In genomic region chr10:275680-276079, GRCh38 we compare ENCODE assay signal across 36 cellular contexts.
"Had no signal": no experiment of that assay in that cellular context is flagged by ENCODE, and none has a peak within 500 bp of the region (broad histone marks: within the 10 kb centered on the region; RNA-seq: fewer than 3 reads in every experiment).

No MANE protein-coding gene starts in this region.

- H3K4me1 ChIP-seq: adrenal gland, ascending aorta, breast epithelium, colonic mucosa, gastrocnemius medialis had no signal

- H3K36me3 Mint-ChIP-seq: activated CD4-positive, alpha-beta memory T cell treated with anti-CD3 and anti-CD28 coated beads for 36 hours; activated CD8-positive, alpha-beta memory T cell treated with anti-CD3 and anti-CD28 coated beads, Interleukin-2, amount 10 ng/mL, durations not matched to agents 7 days and 5 days; activated naive CD4-positive, alpha-beta T cell treated with anti-CD3 and anti-CD28 coated beads, Interleukin-2, amount 50 U/mL, for 24 hours; activated naive CD8-positive, alpha-beta T cell treated with anti-CD3 and anti-CD28 coated beads for 36 hours had no signal

- H3K27me3 Mint-ChIP-seq: activated CD4-positive, alpha-beta memory T cell treated with anti-CD3 and anti-CD28 coated beads for 36 hours; activated CD4-positive, alpha-beta T cell treated with anti-CD3 and anti-CD28 coated beads for 36 hours; activated CD4-positive, alpha-beta T cell treated with anti-CD3 and anti-CD28 coated beads, Interleukin-2, amount 10 ng/mL, durations not matched to agents 24 days and 14 days; activated CD8-positive, alpha-beta memory T cell treated with anti-CD3 and anti-CD28 coated beads, Interleukin-2, amount 10 ng/mL, durations not matched to agents 7 days and 5 days; activated naive CD4-positive, alpha-beta T cell treated with anti-CD3 and anti-CD28 coated beads, Interleukin-2, amount 50 U/mL, for 24 hours; activated naive CD8-positive, alpha-beta T cell treated with anti-CD3 and anti-CD28 coated beads for 36 hours; activated naive CD8-positive, alpha-beta T cell treated with anti-CD3 and anti-CD28 coated beads, Interleukin-2, amount 50 U/mL, for 24 hours; brain; T-helper 17 cell had no signal

- ATAC-seq: activated CD4-positive, alpha-beta T cell treated with anti-CD3 and anti-CD28 coated beads for 36 hours; activated CD8-positive, alpha-beta memory T cell treated with anti-CD3 and anti-CD28 coated beads, Interleukin-2, amount 10 ng/mL, durations not matched to agents 7 days and 5 days; activated CD8-positive, alpha-beta T cell treated with anti-CD3 and anti-CD28 coated beads, Interleukin-2, amount 10 ng/mL, durations not matched to agents 7 days and 5 days; activated naive CD8-positive, alpha-beta T cell treated with anti-CD3 and anti-CD28 coated beads, Interleukin-2, amount 50 U/mL, for 24 hours; esophagus mucosa; gastrocnemius medialis; heart left ventricle; T-helper 17 cell had no signal

- H3K4me3 ChIP-seq: adrenal gland, ascending aorta, breast epithelium, cardiac muscle cell, colonic mucosa, gastrocnemius medialis, heart left ventricle had no signal

- H3K4me3 Mint-ChIP-seq: activated CD4-positive, alpha-beta memory T cell treated with anti-CD3 and anti-CD28 coated beads for 36 hours; activated CD4-positive, alpha-beta T cell treated with anti-CD3 and anti-CD28 coated beads for 36 hours; activated CD4-positive, alpha-beta T cell treated with anti-CD3 and anti-CD28 coated beads, Interleukin-2, amount 10 ng/mL, durations not matched to agents 24 days and 14 days; activated CD8-positive, alpha-beta memory T cell treated with anti-CD3 and anti-CD28 coated beads, Interleukin-2, amount 10 ng/mL, durations not matched to agents 7 days and 5 days; activated CD8-positive, alpha-beta T cell treated with anti-CD3 and anti-CD28 coated beads, Interleukin-2, amount 10 ng/mL, durations not matched to agents 7 days and 5 days; activated naive CD4-positive, alpha-beta T cell treated with anti-CD3 and anti-CD28 coated beads for 36 hours; activated naive CD4-positive, alpha-beta T cell treated with anti-CD3 and anti-CD28 coated beads, Interleukin-2, amount 50 U/mL, for 24 hours; activated naive CD8-positive, alpha-beta T cell treated with anti-CD3 and anti-CD28 coated beads for 36 hours; activated naive CD8-positive, alpha-beta T cell treated with anti-CD3 and anti-CD28 coated beads, Interleukin-2, amount 50 U/mL, for 24 hours; activated T-helper 1 cell treated with anti-CD3 and anti-CD28 coated beads, Interleukin-12 subunit alpha, Interleukin-12 subunit beta, Interleukin-2, Interleukin-4 antibody, amounts not matched to agents 30 ng/mL and 10 ng/mL and 1 ng/mL, durations not matched to agents 14 hours and 24 hours and 36 hours; brain; T-helper 17 cell; T-helper 2 cell treated with Interferon-gamma antibody and Interleukin-4, amounts not matched to agents 5 μg/mL and 100 μg/mL, for 36 hours had no signal

- H3K4me1 Mint-ChIP-seq: activated CD4-positive, alpha-beta T cell treated with anti-CD3 and anti-CD28 coated beads for 36 hours; activated CD4-positive, alpha-beta T cell treated with anti-CD3 and anti-CD28 coated beads, Interleukin-2, amount 10 ng/mL, durations not matched to agents 24 days and 14 days; activated naive CD4-positive, alpha-beta T cell treated with anti-CD3 and anti-CD28 coated beads, Interleukin-2, amount 50 U/mL, for 24 hours; activated naive CD8-positive, alpha-beta T cell treated with anti-CD3 and anti-CD28 coated beads for 36 hours; activated naive CD8-positive, alpha-beta T cell treated with anti-CD3 and anti-CD28 coated beads, Interleukin-2, amount 50 U/mL, for 24 hours had no signal

- DNase-seq: activated CD4-positive, alpha-beta memory T cell treated with anti-CD3 and anti-CD28 coated beads for 36 hours; activated CD4-positive, alpha-beta T cell treated with anti-CD3 and anti-CD28 coated beads for 36 hours; activated CD4-positive, alpha-beta T cell treated with anti-CD3 and anti-CD28 coated beads, Interleukin-2, amount 10 ng/mL, durations not matched to agents 24 days and 14 days; activated CD4-positive, CD25-positive, alpha-beta regulatory T cell; activated CD4-positive, CD25-positive, alpha-beta regulatory T cell treated with anti-CD3 and anti-CD28 coated beads, Interleukin-2, amount 50 U/mL, for 72 hours; activated CD8-positive, alpha-beta memory T cell treated with anti-CD3 and anti-CD28 coated beads, Interleukin-2, amount 10 ng/mL, durations not matched to agents 7 days and 5 days; activated CD8-positive, alpha-beta memory T cell treated with anti-CD3 and anti-CD28 coated beads, Interleukin-2, amount 50 U/mL, for 4 hours; activated CD8-positive, alpha-beta T cell treated with anti-CD3 and anti-CD28 coated beads, Interleukin-2, amount 10 ng/mL, durations not matched to agents 7 days and 5 days; activated effector memory CD4-positive, alpha-beta T cell treated with anti-CD3 and anti-CD28 coated beads, Interleukin-2, amount 50 U/mL, for 16 hours; activated naive CD4-positive, alpha-beta T cell treated with anti-CD3 and anti-CD28 coated beads for 36 hours; activated naive CD8-positive, alpha-beta T cell treated with anti-CD3 and anti-CD28 coated beads for 36 hours; activated naive CD8-positive, alpha-beta T cell treated with anti-CD3 and anti-CD28 coated beads, Interleukin-2, amount 50 U/mL, for 24 hours; activated T-cell treated with anti-CD3 and anti-CD28 coated beads, Interleukin-2, amount 50 U/mL, for 1 hour; activated T-cell treated with anti-CD3 and anti-CD28 coated beads, Interleukin-2, amount 50 U/mL, for 48 hours; amygdala; central memory CD4-positive, alpha-beta T cell; cerebellar nuclear complex; colonic mucosa; effector CD8-positive, alpha-beta T cell; foreskin fibroblast; gastrocnemius medialis; glutamatergic neuron; heart left ventricle; T-helper 1 cell; T-helper 17 cell; T1000 had no signal

- H3K9me3 ChIP-seq: adrenal gland, ascending aorta, breast epithelium, colonic mucosa, gastrocnemius medialis, heart left ventricle had no signal

- H3K27ac ChIP-seq: adrenal gland, ascending aorta, breast epithelium, colonic mucosa, gastrocnemius medialis, heart left ventricle had no signal

- H3K27me3 ChIP-seq: adrenal gland, ascending aorta, breast epithelium, cardiac muscle cell, colonic mucosa, gastrocnemius medialis, heart left ventricle had no signal

- H3K36me3 ChIP-seq: breast epithelium, cardiac muscle cell, colonic mucosa had no signal

- H3K9me3 Mint-ChIP-seq: activated CD4-positive, alpha-beta memory T cell treated with anti-CD3 and anti-CD28 coated beads for 36 hours; activated CD4-positive, alpha-beta T cell treated with anti-CD3 and anti-CD28 coated beads, Interleukin-2, amount 10 ng/mL, durations not matched to agents 24 days and 14 days; activated naive CD4-positive, alpha-beta T cell treated with anti-CD3 and anti-CD28 coated beads for 36 hours; activated naive CD4-positive, alpha-beta T cell treated with anti-CD3 and anti-CD28 coated beads, Interleukin-2, amount 50 U/mL, for 24 hours; activated naive CD8-positive, alpha-beta T cell treated with anti-CD3 and anti-CD28 coated beads for 36 hours; activated naive CD8-positive, alpha-beta T cell treated with anti-CD3 and anti-CD28 coated beads, Interleukin-2, amount 50 U/mL, for 24 hours; activated T-helper 1 cell treated with anti-CD3 and anti-CD28 coated beads, Interleukin-12 subunit alpha, Interleukin-12 subunit beta, Interleukin-2, Interleukin-4 antibody, amounts not matched to agents 30 ng/mL and 10 ng/mL and 1 ng/mL, durations not matched to agents 14 hours and 24 hours and 36 hours; activated T-helper 2 cell treated with anti-CD3 and anti-CD28 coated beads, Interferon-gamma antibody, Interleukin-2, Interleukin-4, amounts not matched to agents 10 μg/mL and 5 μg/mL and 100 μg/mL, durations not matched to agents 14 hours and 24 hours and 36 hours; brain; T-helper 2 cell treated with Interferon-gamma antibody and Interleukin-4, amounts not matched to agents 5 μg/mL and 100 μg/mL, for 36 hours had no signal

- H3K27ac Mint-ChIP-seq: activated CD4-positive, alpha-beta memory T cell treated with anti-CD3 and anti-CD28 coated beads for 36 hours; activated CD4-positive, alpha-beta T cell treated with anti-CD3 and anti-CD28 coated beads for 36 hours; activated CD4-positive, alpha-beta T cell treated with anti-CD3 and anti-CD28 coated beads, Interleukin-2, amount 10 ng/mL, durations not matched to agents 24 days and 14 days; activated CD8-positive, alpha-beta memory T cell treated with anti-CD3 and anti-CD28 coated beads, Interleukin-2, amount 10 ng/mL, durations not matched to agents 7 days and 5 days; activated CD8-positive, alpha-beta T cell treated with anti-CD3 and anti-CD28 coated beads, Interleukin-2, amount 10 ng/mL, durations not matched to agents 7 days and 5 days; activated naive CD4-positive, alpha-beta T cell treated with anti-CD3 and anti-CD28 coated beads for 36 hours; activated naive CD4-positive, alpha-beta T cell treated with anti-CD3 and anti-CD28 coated beads, Interleukin-2, amount 50 U/mL, for 24 hours; activated naive CD8-positive, alpha-beta T cell treated with anti-CD3 and anti-CD28 coated beads for 36 hours; activated naive CD8-positive, alpha-beta T cell treated with anti-CD3 and anti-CD28 coated beads, Interleukin-2, amount 50 U/mL, for 24 hours; activated T-helper 1 cell treated with anti-CD3 and anti-CD28 coated beads, Interleukin-12 subunit alpha, Interleukin-12 subunit beta, Interleukin-2, Interleukin-4 antibody, amounts not matched to agents 30 ng/mL and 10 ng/mL and 1 ng/mL, durations not matched to agents 14 hours and 24 hours and 36 hours; activated T-helper 2 cell treated with anti-CD3 and anti-CD28 coated beads, Interferon-gamma antibody, Interleukin-2, Interleukin-4, amounts not matched to agents 10 μg/mL and 5 μg/mL and 100 μg/mL, durations not matched to agents 14 hours and 24 hours and 36 hours; T-helper 17 cell; T-helper 2 cell treated with Interferon-gamma antibody and Interleukin-4, amounts not matched to agents 5 μg/mL and 100 μg/mL, for 36 hours had no signal
